ENCODE assay signal across 8 cellular contexts in the genomic region with DNA sequence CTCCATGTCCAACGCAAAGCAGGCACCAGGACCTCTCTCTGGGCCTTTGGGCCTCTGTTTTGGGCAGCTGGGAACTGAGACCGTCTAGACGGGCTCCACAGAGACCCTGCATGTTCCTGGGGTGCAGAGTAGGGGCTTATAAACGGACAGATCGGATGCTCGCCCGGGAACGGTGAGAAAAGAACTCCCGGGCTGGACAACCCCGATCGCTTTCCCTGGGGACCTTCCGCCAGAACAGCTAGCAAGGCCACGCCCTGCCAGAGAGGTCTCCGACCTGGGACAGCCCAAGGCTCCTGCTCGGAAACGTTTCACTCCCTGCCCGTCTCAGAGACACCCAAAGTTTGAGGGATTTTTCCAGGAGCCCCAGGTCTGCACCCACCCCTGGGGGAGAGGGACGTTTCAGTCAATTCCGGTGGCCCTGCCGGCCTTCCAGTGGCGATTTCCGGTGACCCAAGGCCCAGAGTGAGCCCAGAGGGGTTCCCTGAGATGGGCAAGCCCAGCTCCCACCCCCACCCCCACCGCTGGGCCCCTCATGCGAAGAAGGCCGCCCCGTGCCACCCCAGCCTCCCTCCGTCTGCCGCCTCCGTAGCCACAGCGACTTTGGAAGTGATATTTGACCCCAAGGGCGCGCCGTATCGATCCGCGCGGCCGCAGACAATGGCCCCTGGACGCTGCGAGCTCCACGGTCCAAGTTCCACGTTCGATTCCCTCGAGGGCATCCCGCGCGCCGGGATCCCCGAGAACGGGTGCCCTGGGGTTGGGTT. TPM values are rescaled to one million over a fixed set of nuclear protein-coding genes. Genes with fewer than 3 reads are reported as not detected.
DNase-seq lines count a peak whose midpoint lies in the region; ATAC-seq and TF ChIP-seq lines count a peak whose summit lies in the region.

No MANE protein-coding gene starts in this region.

- H3K9ac ChIP-seq in BLaER1: peak overlapping the region; percentile 85
- peak overlapping the region; percentile 57 to 92 (median 81) for H3K9ac ChIP-seq in subcutaneous abdominal adipose tissue (ENCODE audit: low read length in 5 of 5)

- H3K27ac ChIP-seq in BLaER1 (peak overlapping the region; percentile 91), brain microvascular endothelial cell (no peak overlapping the region), subcutaneous abdominal adipose tissue (ENCODE audit: low read depth, low read length) (peak overlapping the region; percentile 89)

- in situ Hi-C loops in brain microvascular endothelial cell (cut with HindIII; ENCODE audit: low pct_ligation_motif_present, low sequenced_read_pairs): no loop called here

- peak; percentile 82 for DNase-seq in HuH-7.5 (ENCODE audit: low spot score)
- no peak for DNase-seq in brain microvascular endothelial cell
- DNase-seq in kidney tubule cell (ENCODE audit: low spot score): peak; percentile 65
- DNase-seq in A172 (ENCODE audit: low spot score): no peak
- no peak for DNase-seq in NCI-H1930 (lab: John Stamatoyannopoulos, UW)

- H3K36me3 ChIP-seq in BLaER1 (peaks cover 22% of the 10 kb centered on the region), brain microvascular endothelial cell (replicated peaks) (no peaks in the 10 kb centered on the region), subcutaneous abdominal adipose tissue (ENCODE audit: control insufficient read depth in 5 of 5, insufficient read depth in 5 of 5, low read length in 5 of 5) (peaks cover 0 to 6% (median 0%) of the 10 kb centered on the region in 5 donors)

- peak overlapping the region; percentile 90 for H3K4me3 ChIP-seq in BLaER1
- peak overlapping the region; percentile 76 for H3K4me3 ChIP-seq in brain microvascular endothelial cell (ENCODE audit: low read depth, low read length)
- H3K4me3 ChIP-seq in subcutaneous abdominal adipose tissue (ENCODE audit: low read depth in 1 of 5, low read length in 5 of 5): peak overlapping the region; percentile 84 to 95 (median 91)

- TF ChIP-seq CTCF in brain microvascular endothelial cell (IDR thresholded peaks at IDR 0.05; ENCODE audit: low read depth, low read length, missing control alignments): no peak

- ATAC-seq in GM21723 (IDR thresholded peaks at IDR 0.05; ENCODE audit: unreplicated experiment): no peak

- H3K4me2 ChIP-seq in BLaER1: peak overlapping the region; percentile 92

- H3K4me1 ChIP-seq in BLaER1 (peaks cover 65% of the 10 kb centered on the region), subcutaneous abdominal adipose tissue (ENCODE audit: control insufficient read depth in 5 of 5, insufficient read depth in 5 of 5, low read length in 5 of 5) (peaks cover 5 to 70% (median 65%) of the 10 kb centered on the region in 5 donors)

- no peaks in the 10 kb centered on the region for H3K27me3 ChIP-seq in BLaER1
- H3K27me3 ChIP-seq in brain microvascular endothelial cell (replicated peaks): no peaks in the 10 kb centered on the region
- H3K27me3 ChIP-seq in subcutaneous abdominal adipose tissue (ENCODE audit: control insufficient read depth in 5 of 5, insufficient read depth in 4 of 5, low read length in 5 of 5): no peaks in the 10 kb centered on the region

- peaks cover 54% of the 10 kb centered on the region for H4K20me1 ChIP-seq in BLaER1

- H3K9me3 ChIP-seq in BLaER1 (no peaks in the 10 kb centered on the region), subcutaneous abdominal adipose tissue (ENCODE audit: control insufficient read depth in 5 of 5, low read length in 5 of 5) (no peaks in the 10 kb centered on the region)

RNA-seq across cellular contexts. Expression of gene NR2F6, which starts 1.7 kb away (rescaled TPM):
- 54.5 and 70.9 TPM in 2 replicates for total RNA-seq in A172 (2014; rRNA removed; shearing (Covaris generic))

RNA-seq across cellular contexts. Expression of gene OCEL1, which starts 18.0 kb away (rescaled TPM):
- total RNA-seq in A172 (2014; rRNA removed; shearing (Covaris generic)): 3.1 and 4.7 TPM in 2 replicates

RNA-seq across cellular contexts. Expression of gene USHBP1, which starts 20.5 kb away (rescaled TPM):
- total RNA-seq in A172 (2014; rRNA removed; shearing (Covaris generic)): not detected in 2 replicates

RNA-seq across cellular contexts. Expression of gene BABAM1, which starts 23.2 kb away (rescaled TPM):
- total RNA-seq in A172 (2014; rRNA removed; shearing (Covaris generic)): 161 and 209 TPM in 2 replicates

RNA-seq across cellular contexts. Expression of gene USE1, which starts 28.9 kb away (rescaled TPM):
- total RNA-seq in A172 (2014; rRNA removed; shearing (Covaris generic)): 16.1 and 21.2 TPM in 2 replicates

Comparison
In these comparisons a context has a peak if more than half of its experiments do, and no peak if none do; other contexts are left out.
1. DNase-seq: peak in HuH-7.5 (single experiment) and kidney tubule cell (single experiment); none in brain microvascular endothelial cell (single experiment), A172 (single experiment) and NCI-H1930 (0 of 2).
2. Peak in every context shown above with its lines, with median percentiles within 50 percentile points of each other: H3K4me3 ChIP-seq.